10 cellular contexts compared by ENCODE assay signal in the genomic region with DNA sequence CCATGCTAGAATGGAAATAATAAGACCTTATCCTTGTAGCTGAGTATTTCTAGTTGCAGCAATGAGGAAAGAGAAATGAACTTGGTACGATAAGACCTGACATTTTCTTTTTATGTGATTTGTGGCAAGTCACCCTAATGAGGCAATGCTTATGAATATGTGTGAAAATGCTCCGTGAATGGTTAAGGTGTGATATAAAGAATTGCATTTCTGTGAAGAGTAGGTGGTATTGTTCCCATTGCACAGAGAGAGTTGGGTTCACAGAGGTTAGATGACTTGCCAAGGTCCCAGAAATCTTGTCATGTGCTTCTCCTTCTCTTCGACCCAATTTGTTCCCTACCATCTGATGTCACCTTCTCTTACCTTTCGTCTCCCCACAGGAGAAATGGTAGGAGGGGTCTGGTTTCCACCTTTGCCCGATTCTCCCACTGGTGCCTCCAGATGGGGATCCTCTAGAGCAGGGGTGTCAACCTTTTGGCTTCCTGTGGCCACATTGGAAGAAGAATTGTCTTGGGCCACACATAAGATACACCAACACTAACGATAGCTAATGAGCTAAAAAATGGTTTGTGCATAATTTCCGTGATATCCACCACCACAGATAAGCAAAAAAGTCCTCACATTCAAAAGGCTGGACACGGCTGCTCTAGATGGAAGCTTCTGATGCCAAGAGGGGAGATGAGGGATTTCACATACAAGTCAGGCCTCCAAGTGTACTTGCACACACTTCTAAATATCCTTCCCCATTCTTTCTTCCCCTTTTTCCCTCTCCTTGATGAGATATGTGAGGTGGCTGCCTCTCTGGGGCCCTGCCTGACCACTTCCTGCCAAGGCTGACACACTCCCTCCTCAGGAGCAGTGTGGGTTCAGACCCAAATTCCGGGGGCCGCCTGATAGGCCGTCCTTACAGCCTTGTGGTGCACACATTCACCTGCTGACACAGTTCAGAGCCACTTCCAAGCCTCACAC.
DNase-seq lines count a peak whose midpoint lies in the region; ATAC-seq and TF ChIP-seq lines count a peak whose summit lies in the region.
"Had no signal": no experiment of that assay in that cellular context is flagged by ENCODE, and none has a peak within 500 bp of the region (broad histone marks: within the 10 kb centered on the region; RNA-seq: fewer than 3 reads in every experiment).

No MANE protein-coding gene starts in this region.

- H3K4me1 Mint-ChIP-seq in activated CD4-positive, alpha-beta T cell treated with anti-CD3 and anti-CD28 coated beads for 36 hours, result peaks cover 25% of the 10 kb centered on the region

- CTCF ChIA-PET in activated CD4-positive, alpha-beta T cell treated with anti-CD3 and anti-CD28 coated beads for 36 hours (lab: Charles Lee), result interaction anchor here (1.7 kb wide), 1 partner anchor 10 kb away, joined by 5 read pairs; no protein-coding TSS in a partner anchor

- H2AFZ ChIP-seq in smooth muscle cell (ENCODE audit: low read depth), result no peak overlapping the region

- no peaks in the 10 kb centered on the region for H3K79me2 ChIP-seq in smooth muscle cell (ENCODE audit: low read depth)

- no peak overlapping the region for H3K4me3 Mint-ChIP-seq in activated CD4-positive, alpha-beta T cell treated with anti-CD3 and anti-CD28 coated beads for 36 hours

- TF ChIP-seq CTCF in smooth muscle cell (IDR thresholded peaks at IDR 0.05; ENCODE audit: borderline replicate concordance, insufficient read depth, poor library complexity, severe bottlenecking), result no peak

- no peak overlapping the region for H3K4me2 ChIP-seq in smooth muscle cell
- H3K4me2 ChIP-seq: A549 had no signal

- peak overlapping the region; percentile 20 for H3K27ac Mint-ChIP-seq in activated CD4-positive, alpha-beta T cell treated with anti-CD3 and anti-CD28 coated beads for 36 hours

- ATAC-seq in activated CD4-positive, alpha-beta T cell treated with anti-CD3 and anti-CD28 coated beads for 36 hours, result peak; percentile 89
- peak; percentile 38 for ATAC-seq in HG03521 (IDR thresholded peaks at IDR 0.05; ENCODE audit: unreplicated experiment)
- ATAC-seq: A549 had no signal

- H3K36me3 Mint-ChIP-seq in activated CD4-positive, alpha-beta T cell treated with anti-CD3 and anti-CD28 coated beads for 36 hours (ENCODE audit: low read depth), result peaks cover 10% of the 10 kb centered on the region

- H3K9me3 ChIP-seq in smooth muscle cell (replicated peaks; ENCODE audit: low read depth), result no peaks in the 10 kb centered on the region
- H3K9me3 ChIP-seq: A549, SJSA1 had no signal

- intact Hi-C loops in activated CD4-positive, alpha-beta T cell treated with anti-CD3 and anti-CD28 coated beads for 36 hours (cut with DNase I, micrococcal nuclease), result no loop called here

- H3K9me3 Mint-ChIP-seq in activated CD4-positive, alpha-beta T cell treated with anti-CD3 and anti-CD28 coated beads for 36 hours (ENCODE audit: low read depth), result no peaks in the 10 kb centered on the region

- DNase-seq in activated CD4-positive, alpha-beta T cell treated with anti-CD3 and anti-CD28 coated beads for 36 hours, result peak; percentile 69
- DNase-seq in activated CD4-positive, alpha-beta T cell treated with anti-CD3 and anti-CD28 coated beads, Interleukin-2, amount 50 U/mL, for 4 hours, result no peak
- DNase-seq in activated CD8-positive, alpha-beta memory T cell treated with anti-CD3 and anti-CD28 coated beads, Interleukin-2, amount 50 U/mL, for 48 hours, result peak; percentile 79
- DNase-seq in stimulated activated CD4-positive, alpha-beta T cell treated with anti-CD3 and anti-CD28 coated beads, Interleukin-12 subunit alpha, Interleukin-12 subunit beta, amount 100 ng/mL, for 4 hours, result peak; percentile 15
- DNase-seq in NCI-H146 treated with DMSO at 0.1 percent for 48 hours (lab: John Stamatoyannopoulos, UW; ENCODE audit: unreplicated experiment) (no peak), smooth muscle cell (lab: John Stamatoyannopoulos, UW; ENCODE audit: unreplicated experiment) (no peak), COLO829 (ENCODE audit: low spot score) (no peak)

- WGBS in smooth muscle cell (ENCODE audit: low lambda C conversion rate), result 82% methylated on average over 11 of the region's 11 CpGs

- peaks cover 74% of the 10 kb centered on the region for H3K27me3 ChIP-seq in smooth muscle cell (ENCODE audit: low read depth)
- H3K27me3 ChIP-seq: SJSA1 had no signal

- peaks cover 15% of the 10 kb centered on the region for H3K4me1 ChIP-seq in smooth muscle cell (ENCODE audit: low read depth)
- H3K4me1 ChIP-seq: A549, SJSA1 had no signal

- POLR2A ChIA-PET in activated CD4-positive, alpha-beta T cell treated with anti-CD3 and anti-CD28 coated beads for 36 hours (lab: Charles Lee), result interaction anchor here (1.1 kb wide), 1 partner anchor 21 kb away, joined by 4 read pairs; no protein-coding TSS in a partner anchor

- no peaks in the 10 kb centered on the region for H4K20me1 ChIP-seq in smooth muscle cell (ENCODE audit: low read depth)

- no peaks in the 10 kb centered on the region for H3F3A ChIP-seq in smooth muscle cell (ENCODE audit: low read depth)

- no peaks in the 10 kb centered on the region for H3K27me3 Mint-ChIP-seq in activated CD4-positive, alpha-beta T cell treated with anti-CD3 and anti-CD28 coated beads for 36 hours

- no peak overlapping the region for H3K27ac ChIP-seq in smooth muscle cell (ENCODE audit: low read depth)
- H3K27ac ChIP-seq: A549, SJSA1 had no signal

- H3K4me3 ChIP-seq in smooth muscle cell, result no peak overlapping the region
- H3K4me3 ChIP-seq: A549, SJSA1 had no signal

- no peaks in the 10 kb centered on the region for H3K36me3 ChIP-seq in smooth muscle cell (ENCODE audit: low read depth)
- H3K36me3 ChIP-seq: SJSA1 had no signal

- H3K9ac ChIP-seq in smooth muscle cell (ENCODE audit: low read depth), result no peak overlapping the region

Comparison
In these comparisons a context has a peak if more than half of its experiments do, and no peak if none do; other contexts are left out.
1. DNase-seq: peak in activated CD4-positive, alpha-beta T cell treated with anti-CD3 and anti-CD28 coated beads for 36 hours (single experiment), activated CD8-positive, alpha-beta memory T cell treated with anti-CD3 and anti-CD28 coated beads, Interleukin-2, amount 50 U/mL, for 48 hours (single experiment) and stimulated activated CD4-positive, alpha-beta T cell treated with anti-CD3 and anti-CD28 coated beads, Interleukin-12 subunit alpha, Interleukin-12 subunit beta, amount 100 ng/mL, for 4 hours (single experiment); none in activated CD4-positive, alpha-beta T cell treated with anti-CD3 and anti-CD28 coated beads, Interleukin-2, amount 50 U/mL, for 4 hours (0 of 2), NCI-H146 treated with DMSO at 0.1 percent for 48 hours (single experiment), smooth muscle cell (single experiment) and COLO829 (single experiment).